Comparison of ENCODE assay signal across 15 cellular contexts in the genomic region with DNA sequence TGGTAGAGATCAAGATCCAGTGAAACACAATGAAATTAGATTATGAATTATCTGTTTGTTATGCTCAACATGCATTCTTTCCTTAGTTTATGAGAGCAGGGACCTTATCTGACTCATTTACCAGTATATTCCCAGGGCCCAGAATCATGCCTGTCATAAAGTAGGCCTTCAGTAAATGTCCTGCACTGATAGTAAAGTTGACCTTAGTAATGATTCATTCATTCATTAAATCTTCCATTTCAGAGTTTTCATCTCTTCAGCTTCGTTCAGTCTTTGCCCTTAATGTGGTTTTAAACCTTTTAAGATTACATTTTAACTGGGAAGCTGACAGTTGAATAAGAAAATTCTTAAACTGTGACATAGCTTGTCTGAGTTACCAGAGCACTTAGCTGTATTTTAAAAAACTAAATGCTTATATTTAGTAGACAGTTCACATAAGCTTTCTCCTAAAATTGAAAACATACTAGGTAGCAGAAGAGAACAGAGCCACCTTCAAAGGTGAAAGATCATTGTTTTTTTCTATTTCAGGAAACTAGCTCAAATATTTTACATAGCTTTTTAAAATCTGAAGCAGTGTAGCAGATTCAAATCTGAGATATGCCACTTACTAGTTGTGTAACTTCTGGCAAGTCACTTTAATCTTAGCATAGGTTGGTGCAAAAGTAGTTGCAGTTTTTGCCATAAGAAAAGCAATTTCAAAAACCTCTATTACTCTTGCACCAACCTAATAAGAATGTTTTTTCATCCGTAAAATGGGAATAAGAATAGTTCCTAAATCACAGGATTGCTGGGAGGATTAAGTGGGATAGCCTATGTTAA. TPM values are rescaled to one million over a fixed set of nuclear protein-coding genes. Genes with fewer than 3 reads are reported as not detected.
A peak's percentile ranks its signal among the peaks of the same experiment; 100 is the strongest.
DNase-seq lines count a peak whose midpoint lies in the region; ATAC-seq, FAIRE-seq and TF ChIP-seq lines count a peak whose summit lies in the region.
"Had no signal": no experiment of that assay in that cellular context is flagged by ENCODE, and none has a peak within 500 bp of the region (broad histone marks: within the 10 kb centered on the region; RNA-seq: fewer than 3 reads in every experiment).

No MANE protein-coding gene starts in this region.

- TF ChIP-seq EP300 in A549 (IDR thresholded peaks at IDR 0.05): no peak

- WGBS in A549 (ENCODE audit: missing lambda C conversion rate): 55% methylated on average over 2 of the region's 2 CpGs

- POLR2A ChIA-PET in A549 (lab: Yijun Ruan, JAX): interaction anchor here (0.6 to 0.9 kb wide), 2 partner anchors 16 to 44 kb away, joined by 3 read pairs; no protein-coding TSS in a partner anchor

- H3K36me3 ChIP-seq in astrocyte (ENCODE audit: insufficient read depth, low read length) (peaks cover 7% of the 10 kb centered on the region), upper lobe of right lung (peaks cover 22% of the 10 kb centered on the region)

- peaks cover 17% of the 10 kb centered on the region for H3K4me1 ChIP-seq in A549
- no peaks in the 10 kb centered on the region for H3K4me1 ChIP-seq in astrocyte (ENCODE audit: insufficient read depth, low read length)
- no peaks in the 10 kb centered on the region for H3K4me1 ChIP-seq in upper lobe of right lung

- no peaks in the 10 kb centered on the region for H3K9me3 ChIP-seq in A549
- no peaks in the 10 kb centered on the region for H3K9me3 ChIP-seq in astrocyte (ENCODE audit: insufficient read depth, low read depth, low read length)
- H3K9me3 ChIP-seq in upper lobe of right lung: no peaks in the 10 kb centered on the region
- H3K9me3 ChIP-seq: neutrophil had no signal

- H3K27me3 ChIP-seq in astrocyte (ENCODE audit: insufficient read depth, low read length) (no peaks in the 10 kb centered on the region), upper lobe of right lung (no peaks in the 10 kb centered on the region)
- H3K27me3 ChIP-seq: neutrophil had no signal

- H3K9ac ChIP-seq in astrocyte (ENCODE audit: low read length): peak overlapping the region; percentile 1

- TF ChIP-seq CTCF in A549 (IDR thresholded peaks at IDR 0.05): no peak
- TF ChIP-seq CTCF in astrocyte (IDR thresholded peaks at IDR 0.05; ENCODE audit: insufficient read depth, low read depth, low read length): no peak
- TF ChIP-seq CTCF in upper lobe of right lung (IDR thresholded peaks at IDR 0.05): no peak

- ATAC-seq in A549 (peak; percentile 57 to 67; a peak in 4 of 6 replicates), left colon (peak; percentile 94), upper lobe of right lung (no peak), GM18909 (IDR thresholded peaks at IDR 0.05; ENCODE audit: poor library complexity, unreplicated experiment) (no peak), HG02870 (IDR thresholded peaks at IDR 0.05; ENCODE audit: unreplicated experiment) (no peak)

- H3K27ac ChIP-seq in A549 (no peak overlapping the region), astrocyte (ENCODE audit: low read depth, low read length) (no peak overlapping the region), upper lobe of right lung (no peak overlapping the region)
- H3K27ac ChIP-seq: neutrophil had no signal

- FAIRE-seq in A549 (lab: Jason Lieb, UNC) (peak; percentile 97), astrocyte (lab: Jason Lieb, UNC) (peak; percentile 32)

- H3K4me3 Mint-ChIP-seq in astrocyte (ENCODE audit: unreplicated experiment): no peak overlapping the region
- H3K4me3 Mint-ChIP-seq: activated B cell treated with CpG ODN at 0.5 μM for 24 hours; central memory CD8-positive, alpha-beta T cell; IgD-negative memory B cell had no signal

- no peak for TF ChIP-seq RAD21 in A549 (conservative IDR thresholded peaks at IDR 0.05 in 1 of 2, IDR thresholded peaks at IDR 0.05 in 1 of 2)

- peaks cover 7% of the 10 kb centered on the region for H3K4me1 Mint-ChIP-seq in astrocyte (ENCODE audit: low read depth, unreplicated experiment)

- no peak for TF ChIP-seq POLR2A in A549 (IDR thresholded peaks at IDR 0.05; ENCODE audit: low read length)

- H3K4me2 ChIP-seq in A549 (peak overlapping the region; percentile 3; the same call in 1 of the 3 replicates), astrocyte (ENCODE audit: low read length) (no peak overlapping the region)

- no peaks in the 10 kb centered on the region for H3K27me3 Mint-ChIP-seq in astrocyte (ENCODE audit: low read depth, unreplicated experiment)
- H3K27me3 Mint-ChIP-seq: activated B cell treated with CpG ODN at 0.5 μM for 24 hours; central memory CD8-positive, alpha-beta T cell; IgD-negative memory B cell had no signal

- H3K27ac Mint-ChIP-seq in astrocyte (ENCODE audit: unreplicated experiment): no peak overlapping the region
- H3K27ac Mint-ChIP-seq: activated B cell treated with CpG ODN at 0.5 μM for 24 hours, IgD-negative memory B cell had no signal

- no peaks in the 10 kb centered on the region for H4K20me1 ChIP-seq in astrocyte (ENCODE audit: insufficient read depth, low read length)

- CTCF ChIA-PET in A549 (lab: Yijun Ruan, JAX): interaction anchor here (0.8 to 1.1 kb wide), 4 partner anchors 52 to 462 kb away, joined by 3 to 4 read pairs (median 4); no protein-coding TSS in a partner anchor

- H3K4me3 ChIP-seq in A549: no peak overlapping the region
- H3K4me3 ChIP-seq in astrocyte (ENCODE audit: insufficient read depth, low read depth, low read length): no peak overlapping the region
- H3K4me3 ChIP-seq in upper lobe of right lung: no peak overlapping the region

- H3K36me3 Mint-ChIP-seq in astrocyte (ENCODE audit: low read depth, unreplicated experiment): no peaks in the 10 kb centered on the region

- H3K9me3 Mint-ChIP-seq in astrocyte (ENCODE audit: unreplicated experiment): no peaks in the 10 kb centered on the region
- H3K9me3 Mint-ChIP-seq: activated B cell treated with CpG ODN at 0.5 μM for 24 hours; central memory CD8-positive, alpha-beta T cell; IgD-negative memory B cell had no signal

- peak in 1 of 2 experiments; percentile 41 for DNase-seq in A549 (ENCODE audit: low read depth in 1 of 2, low spot score in 1 of 2)
- DNase-seq in GM03348 (ENCODE audit: low spot score): peak; percentile 20
- DNase-seq in astrocyte (ENCODE audit: low read depth): peak; percentile 55
- DNase-seq in left colon: no peak
- DNase-seq in upper lobe of right lung: no peak
- DNase-seq in T-helper 9 cell: no peak
- DNase-seq: activated B cell treated with CpG ODN at 0.5 μM for 24 hours; activated naive CD4-positive, alpha-beta T cell treated with anti-CD3 and anti-CD28 coated beads, Interleukin-2, amount 50 U/mL, for 16 hours; AML-193; NCI-H1092 treated with DMSO at 0.1 percent for 48 hours had no signal

- intact Hi-C loops in left colon (cut with DNase I, micrococcal nuclease): no loop called here
- intact Hi-C loops in upper lobe of right lung (cut with DNase I): no loop called here

- no peaks in the 10 kb centered on the region for H3K79me2 ChIP-seq in astrocyte (ENCODE audit: insufficient read depth, low read length)

- no peak overlapping the region for H2AFZ ChIP-seq in astrocyte (ENCODE audit: low read depth, low read length)

TF ChIP-seq in A549, 52 proteins besides CTCF, POLR2A, EP300 and RAD21 (continues in another document):
- TF ChIP-seq ZFP36 (IDR thresholded peaks at IDR 0.05; ENCODE audit: borderline replicate concordance, partially characterized antibody) (no peak), KDM5A (IDR thresholded peaks at IDR 0.05) (no peak), GATA3 (IDR thresholded peaks at IDR 0.05; ENCODE audit: borderline replicate concordance) (no peak), ZNF302 (CRISPR knock-in tag; IDR thresholded peaks at IDR 0.05) (no peak), EHMT2 (IDR thresholded peaks at IDR 0.05; ENCODE audit: low read depth) (no peak), CBX2 (IDR thresholded peaks at IDR 0.05; ENCODE audit: borderline replicate concordance, low read depth) (no peak), TFCP2L1 (CRISPR knock-in tag; IDR thresholded peaks at IDR 0.05) (no peak), RCOR1 (IDR thresholded peaks at IDR 0.05; ENCODE audit: low read depth, low read length) (no peak), MAFK (IDR thresholded peaks at IDR 0.05; ENCODE audit: partially characterized antibody) (no peak), JUNB (IDR thresholded peaks at IDR 0.05) (no peak)
- TF ChIP-seq, protein P1, sequence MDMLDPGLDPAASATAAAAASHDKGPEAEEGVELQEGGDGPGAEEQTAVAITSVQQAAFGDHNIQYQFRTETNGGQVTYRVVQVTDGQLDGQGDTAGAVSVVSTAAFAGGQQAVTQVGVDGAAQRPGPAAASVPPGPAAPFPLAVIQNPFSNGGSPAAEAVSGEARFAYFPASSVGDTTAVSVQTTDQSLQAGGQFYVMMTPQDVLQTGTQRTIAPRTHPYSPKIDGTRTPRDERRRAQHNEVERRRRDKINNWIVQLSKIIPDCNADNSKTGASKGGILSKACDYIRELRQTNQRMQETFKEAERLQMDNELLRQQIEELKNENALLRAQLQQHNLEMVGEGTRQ (IDR thresholded peaks at IDR 0.05): no peak
- TF ChIP-seq, protein P2, sequence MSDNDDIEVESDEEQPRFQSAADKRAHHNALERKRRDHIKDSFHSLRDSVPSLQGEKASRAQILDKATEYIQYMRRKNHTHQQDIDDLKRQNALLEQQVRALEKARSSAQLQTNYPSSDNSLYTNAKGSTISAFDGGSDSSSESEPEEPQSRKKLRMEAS (IDR thresholded peaks at IDR 0.05): no peak

RNA-seq across cellular contexts. Expression of a gene that starts 14.1 kb away (rescaled TPM):
- polyA plus RNA-seq in A549 (2011; rRNA removed) (129 and 150 TPM in 2 replicates), A549 (2017; fragmentation: RNase III; extraction: RNeasy Plus Mini Kit Qiagen cat#74134 plus additional on column Dnase treatment) (54.8 to 61.0 TPM (median 56.1 TPM) in 3 replicates)
- polyA plus RNA-seq in A549 (2012; cell fraction: cytosol; rRNA removed): 41.0 and 50.9 TPM in 2 replicates
- polyA plus RNA-seq in A549 (2012; cell fraction: nucleus; rRNA removed): 22.7 and 33.0 TPM in 2 replicates
- 37.6 and 52.7 TPM in 2 replicates for polyA minus RNA-seq in A549 (2011; rRNA and poly(A)+ RNA removed)
- total RNA-seq in astrocyte (35.6 and 36.4 TPM in 2 replicates), left colon (10 to 100 TPM; 42.7 to 47.7 TPM), upper lobe of right lung (45.3 TPM)

RNA-seq across cellular contexts. Expression of a gene that starts 41.4 kb away (rescaled TPM):
- polyA plus RNA-seq in A549 (2011; rRNA removed) (29.5 and 36.1 TPM in 2 replicates), A549 (2017; fragmentation: RNase III; extraction: RNeasy Plus Mini Kit Qiagen cat#74134 plus additional on column Dnase treatment) (33.9 to 35.3 TPM (median 34.9 TPM) in 3 replicates)
- polyA plus RNA-seq in A549 (2012; cell fraction: cytosol; rRNA removed): 10.7 and 12.4 TPM in 2 replicates
- 4.1 and 7.4 TPM in 2 replicates for polyA plus RNA-seq in A549 (2012; cell fraction: nucleus; rRNA removed)
- polyA minus RNA-seq in A549 (2011; rRNA and poly(A)+ RNA removed): 13.1 and 14.1 TPM in 2 replicates
- total RNA-seq in astrocyte (5.0 and 5.7 TPM in 2 replicates), left colon (1 to 10 TPM; 4.6 to 5.9 TPM), upper lobe of right lung (5.2 TPM)

RNA-seq across cellular contexts. Expression of a gene that starts 41.5 kb away (rescaled TPM):
- 30.8 and 43.1 TPM in 2 replicates for polyA plus RNA-seq in A549 (2011; rRNA removed)
- polyA plus RNA-seq in A549 (2012; cell fraction: cytosol; rRNA removed): 17.4 and 18.8 TPM in 2 replicates
- 9.2 and 13.0 TPM in 2 replicates for polyA plus RNA-seq in A549 (2012; cell fraction: nucleus; rRNA removed)
- 37.4 to 40.0 TPM (median 38.5 TPM) in 3 replicates for polyA plus RNA-seq in A549 (2017; fragmentation: RNase III; extraction: RNeasy Plus Mini Kit Qiagen cat#74134 plus additional on column Dnase treatment)
- polyA minus RNA-seq in A549 (2011; rRNA and poly(A)+ RNA removed): 6.8 and 7.5 TPM in 2 replicates
- 14.4 and 16.4 TPM in 2 replicates for total RNA-seq in astrocyte
- 1 to 10 TPM; 8.1 to 9.7 TPM for total RNA-seq in left colon
- total RNA-seq in upper lobe of right lung: 8.5 TPM

Comparison
In these comparisons a context has a peak if more than half of its experiments do, and no peak if none do; other contexts are left out.
1. ATAC-seq: peak in A549 (2 of 2) and left colon (single experiment); none in upper lobe of right lung (single experiment), GM18909 (single experiment) and HG02870 (single experiment).
2. DNase-seq: peak in GM03348 (single experiment) and astrocyte (single experiment); none in left colon (0 of 2), upper lobe of right lung (single experiment) and T-helper 9 cell (single experiment).